In genomic region chr10:30059209-30060107, GRCh38 we compare ENCODE assay signal across 1 cellular context.
A peak's percentile ranks its signal among the peaks of the same experiment; 100 is the strongest.
TF ChIP-seq lines count a peak whose summit lies in the region.

Gene JCAD (minus strand): TSS chr10:30059586. CDS start chr10:30047812, 11,774 bp downstream.

TF ChIP-seq in neural cell, 6 proteins besides CTCF, POLR2A, EP300 and RAD21 (continued from another document):
- no peak for TF ChIP-seq POLR2AphosphoS5 (IDR thresholded peaks at IDR 0.05)
- TF ChIP-seq MXI1 (conservative IDR thresholded peaks at IDR 0.05; ENCODE audit: poor library complexity, severe bottlenecking): peak; percentile 26
